17 cellular contexts compared by ENCODE assay signal in genomic region chr20:64024141-64024990, GRCh38. TPM values are rescaled to one million over a fixed set of nuclear protein-coding genes. Genes with fewer than 3 reads are reported as not detected.
A peak's percentile ranks its signal among the peaks of the same experiment; 100 is the strongest.
DNase-seq lines count a peak whose midpoint lies in the region; ATAC-seq, FAIRE-seq and TF ChIP-seq lines count a peak whose summit lies in the region.
"Had no signal": no experiment of that assay in that cellular context is flagged by ENCODE, and none has a peak within 500 bp of the region (broad histone marks: within the 10 kb centered on the region; RNA-seq: fewer than 3 reads in every experiment).

No MANE protein-coding gene starts in this region.

- H3K9me3 ChIP-seq in body of pancreas (no peaks in the 10 kb centered on the region), right lobe of liver (no peaks in the 10 kb centered on the region), transverse colon (no peaks in the 10 kb centered on the region)
- H3K9me3 ChIP-seq: BLaER1 treated with 17β-estradiol and CSF1 and Interleukin-3, amounts not matched to agents 10 nM and 100 nM; HAP-1; SK-N-SH had no signal

- H3K27ac ChIP-seq in body of pancreas (peak overlapping the region in 2 of 4 donors; percentile 22 to 27), right lobe of liver (peak overlapping the region in 2 of 3 donors; percentile 47 to 59), transverse colon (no peak overlapping the region)
- H3K27ac ChIP-seq: BLaER1 treated with 17β-estradiol and CSF1 and Interleukin-3, amounts not matched to agents 10 nM and 100 nM; PC-9 had no signal

- H3K36me3 ChIP-seq in body of pancreas (replicated peaks in 1 of 2; ENCODE audit: insufficient read depth in 1 of 2, low read depth in 2 of 2) (peaks cover 11 to 42% of the 10 kb centered on the region in 2 donors), right lobe of liver (peaks cover 0 to 67% (median 29%) of the 10 kb centered on the region in 4 donors), transverse colon (peaks cover 0 to 55% (median 24%) of the 10 kb centered on the region in 4 donors)

- intact Hi-C loops in body of pancreas (cut with DNase I): no loop called here
- intact Hi-C loops in right lobe of liver (cut with DNase I): no loop called here
- intact Hi-C loops in transverse colon (cut with DNase I; ENCODE audit: low total_unique reads): no loop called here

- no peak for FAIRE-seq in GM12891 (lab: Jason Lieb, UNC)

- no peak for TF ChIP-seq POLR2A in body of pancreas (IDR thresholded peaks at IDR 0.05)
- no peak for TF ChIP-seq POLR2A in right lobe of liver (IDR thresholded peaks at IDR 0.05)
- TF ChIP-seq POLR2A in transverse colon (IDR thresholded peaks at IDR 0.05): no peak
- no peak for TF ChIP-seq POLR2A in GM12891 (IDR thresholded peaks at IDR 0.05; ENCODE audit: low read depth, low read length)

- peaks cover 23% of the 10 kb centered on the region for H3K4me1 ChIP-seq in body of pancreas
- peaks cover 0 to 28% (median 13%) of the 10 kb centered on the region in 4 donors for H3K4me1 ChIP-seq in right lobe of liver
- peaks cover 9 to 14% (median 14%) of the 10 kb centered on the region in 4 donors for H3K4me1 ChIP-seq in transverse colon
- H3K4me1 ChIP-seq: BLaER1 treated with 17β-estradiol and CSF1 and Interleukin-3, amounts not matched to agents 10 nM and 100 nM; HAP-1 had no signal

- in situ Hi-C loops in transverse colon (cut with MboI; ENCODE audit: low pct_ligation_motif_present in 1 of 4, low pct_unique_long_range_greater_than_20kb in 1 of 4, low sequenced_read_pairs in 3 of 4): no loop called here

- no peak for TF ChIP-seq RAD21 in Ishikawa (IDR thresholded peaks at IDR 0.05; ENCODE audit: low read depth)

- TF ChIP-seq EP300 in Ishikawa (IDR thresholded peaks at IDR 0.05; ENCODE audit: borderline replicate concordance) (no peak), transverse colon (IDR thresholded peaks at IDR 0.05; ENCODE audit: low read depth) (no peak)

- DNase-seq in body of pancreas: no peak
- DNase-seq in right lobe of liver: peak; percentile 69 to 86 (median 76)
- DNase-seq in transverse colon: peak; percentile 49
- DNase-seq in AML-193 (lab: John Stamatoyannopoulos, UW): no peak
- no peak for DNase-seq in GM12891 (ENCODE audit: insufficient read length, low spot score)
- DNase-seq: KBM-7, NCI-H1048, NCI-H2107, NCI-H748 treated with DMSO at 0.1 percent for 48 hours, PC-9, SK-N-SH had no signal

- peak; percentile 52 for ATAC-seq in body of pancreas
- ATAC-seq in right lobe of liver: peak; percentile 78 to 83 (median 82)
- no peak for ATAC-seq in HG02981 (IDR thresholded peaks at IDR 0.05; ENCODE audit: unreplicated experiment)

- H3K27me3 ChIP-seq in body of pancreas (no peaks in the 10 kb centered on the region), right lobe of liver (no peaks in the 10 kb centered on the region), transverse colon (no peaks in the 10 kb centered on the region)
- H3K27me3 ChIP-seq: BLaER1 treated with 17β-estradiol and CSF1 and Interleukin-3, amounts not matched to agents 10 nM and 100 nM had no signal

- TF ChIP-seq CTCF in body of pancreas (IDR thresholded peaks at IDR 0.05) (no peak), right lobe of liver (IDR thresholded peaks at IDR 0.05) (no peak), transverse colon (IDR thresholded peaks at IDR 0.05) (no peak)

- WGBS in body of pancreas, 2 donors: 73 to 75% methylated on average over 11 to 16 of the region's 17 CpGs
- 54% methylated on average over 12 of the region's 17 CpGs for WGBS in right lobe of liver (ENCODE audit: insufficient coverage, low coverage, low lambda C conversion rate, missing lambda C conversion rate)
- WGBS in transverse colon (ENCODE audit: low coverage in 1 of 2), 2 donors: 58 to 100% methylated on average over 1 to 17 of the region's 17 CpGs

- H3K4me3 ChIP-seq in body of pancreas: no peak overlapping the region
- no peak overlapping the region for H3K4me3 ChIP-seq in right lobe of liver
- H3K4me3 ChIP-seq in transverse colon: no peak overlapping the region
- H3K4me3 ChIP-seq: BLaER1 treated with 17β-estradiol and CSF1 and Interleukin-3, amounts not matched to agents 10 nM and 100 nM; HAP-1; PC-9 had no signal

TF ChIP-seq in Ishikawa, 13 proteins besides CTCF, POLR2A, EP300 and RAD21:
- TF ChIP-seq CEBPB (IDR thresholded peaks at IDR 0.05) (no peak), REST (IDR thresholded peaks at IDR 0.05; ENCODE audit: low read depth) (peak; percentile 47; the same call in 1 of the 2 replicates)

TF ChIP-seq in GM12891, 5 proteins besides CTCF, POLR2A, EP300 and RAD21:
- TF ChIP-seq TAF1 (IDR thresholded peaks at IDR 0.05; ENCODE audit: low read depth, low read length): no peak
- no peak for TF ChIP-seq POU2F2 (IDR thresholded peaks at IDR 0.05; ENCODE audit: low read depth, low read length)
- no peak for TF ChIP-seq POLR2AphosphoS5 (IDR thresholded peaks at IDR 0.05; ENCODE audit: low read depth, low read length)
- TF ChIP-seq PAX5 (IDR thresholded peaks at IDR 0.05; ENCODE audit: insufficient read depth, low read length, severe bottlenecking): no peak
- TF ChIP-seq SPI1 (IDR thresholded peaks at IDR 0.05; ENCODE audit: low read depth, low read length): no peak

RNA-seq across cellular contexts. Expression of gene C20orf204, which starts 11.6 kb away (rescaled TPM):
- 1 to 10 TPM in 1 of 2 donors, under 1 TPM in 1; 0.52 to 3.0 TPM for total RNA-seq in body of pancreas
- 1 to 10 TPM in 1 of 6 experiments, under 1 TPM in 4, not detected in 1; 0.29 to 1.1 (median 0.44) TPM for total RNA-seq in right lobe of liver
- 10 to 100 TPM in 1 of 4 donors, 1 to 10 TPM in 1, under 1 TPM in 1, not detected in 1; 0.68 to 34.8 (median 1.4) TPM for total RNA-seq in transverse colon
- polyA plus RNA-seq in GM12891 (2012; ENCODE audit: low read depth, missing spikeins): 51.3 TPM

RNA-seq across cellular contexts. Expression of gene SOX18, which starts 25.1 kb away (rescaled TPM):
- total RNA-seq in body of pancreas: 10 to 100 TPM in 1 of 2 donors, 1 to 10 TPM in 1; 6.5 to 17.1 TPM
- 1 to 10 TPM; 4.1 to 7.8 (median 5.6) TPM for total RNA-seq in right lobe of liver
- total RNA-seq in transverse colon: 10 to 100 TPM in 1 of 4 donors, 1 to 10 TPM in 3; 1.8 to 14.2 (median 6.5) TPM
- 0.13 TPM for polyA plus RNA-seq in GM12891 (2012; ENCODE audit: low read depth, missing spikeins)
- total RNA-seq: M059J, PC-9 had no signal
- polyA plus RNA-seq: AG04450, SK-N-SH had no signal

RNA-seq across cellular contexts. Expression of gene TCEA2, which starts 38.6 kb away (rescaled TPM):
- total RNA-seq in body of pancreas (10 to 100 TPM; 16.6 to 17.5 TPM), right lobe of liver (10 to 100 TPM; 14.8 to 45.6 (median 28.6) TPM), transverse colon (10 to 100 TPM in 3 of 4 donors, 1 to 10 TPM in 1; 5.6 to 94.3 (median 14.8) TPM)
- polyA plus RNA-seq in GM12891 (2012; ENCODE audit: low read depth, missing spikeins): 34.5 TPM

RNA-seq across cellular contexts. Expression of gene PRPF6, which starts 43.4 kb away (rescaled TPM):
- total RNA-seq in body of pancreas: 10 to 100 TPM; 42.3 to 52.1 TPM
- 10 to 100 TPM; 21.7 to 28.9 (median 24.4) TPM for total RNA-seq in right lobe of liver
- 10 to 100 TPM; 29.2 to 55.7 (median 51.8) TPM for total RNA-seq in transverse colon
- 142 TPM for polyA plus RNA-seq in GM12891 (2012; ENCODE audit: low read depth, missing spikeins)

RNA-seq across cellular contexts. Expression of gene SAMD10, which starts 44.9 kb away (rescaled TPM):
- 1 to 10 TPM; 3.6 to 7.6 TPM for total RNA-seq in body of pancreas
- 1 to 10 TPM; 2.7 to 6.7 (median 3.5) TPM for total RNA-seq in right lobe of liver
- 10 to 100 TPM in 3 of 4 donors, 1 to 10 TPM in 1; 5.9 to 86.2 (median 19.4) TPM for total RNA-seq in transverse colon
- polyA plus RNA-seq in GM12891 (2012; ENCODE audit: low read depth, missing spikeins): 116 TPM

Comparison
In these comparisons a context has a peak if more than half of its experiments do, and no peak if none do; other contexts are left out.
1. DNase-seq: peak in right lobe of liver (3 of 3) and transverse colon (single experiment); none in body of pancreas (0 of 4), AML-193 (0 of 2) and GM12891 (single experiment).
2. H3K27ac ChIP-seq: peak in right lobe of liver (2 of 3); none in transverse colon (0 of 4).